ENCODE assay signal across 30 cellular contexts in genomic region chr9:135169709-135170226, GRCh38.
"Had no signal": no experiment of that assay in that cellular context is flagged by ENCODE, and none has a peak within 500 bp of the region (broad histone marks: within the 10 kb centered on the region; RNA-seq: fewer than 3 reads in every experiment).

No MANE protein-coding gene starts in this region.

- H3K9me3 ChIP-seq: ascending aorta, body of pancreas, SJCRH30, SK-N-SH had no signal

- H3K4me3 ChIP-seq: ascending aorta, body of pancreas, cardiac muscle cell, SJCRH30 had no signal

- DNase-seq: activated CD4-positive, alpha-beta T cell treated with anti-CD3 and anti-CD28 coated beads for 4 hours; activated CD8-positive, alpha-beta memory T cell treated with anti-CD3 and anti-CD28 coated beads, Interleukin-2, amount 50 U/mL, for 4 hours; activated CD8-positive, alpha-beta T cell treated with anti-CD3 and anti-CD28 coated beads for 36 hours; activated effector memory CD4-positive, alpha-beta T cell treated with Interleukin-2 at 50 U/mL for 16 hours; activated naive CD4-positive, alpha-beta T cell; activated T-cell treated with anti-CD3 and anti-CD28 coated beads, Interleukin-2, amount 50 U/mL, for 24 hours; body of pancreas; NCI-H1092; NCI-H1417; NCI-H2029; NCI-H2107; NCI-H2171 treated with DMSO at 0.1 percent for 48 hours; NCI-H226; NCI-H526; NCI-H774; NK-92 treated with Interleukin-12 subunit alpha and Interleukin-12 subunit beta, amount 100 ng/mL, for 24 hours; OCI-M1; RPMI8226; SK-N-SH; T-helper 1 cell; WERI-Rb-1 had no signal

- H3K4me1 ChIP-seq: ascending aorta, SJCRH30 had no signal

- H3K9me3 Mint-ChIP-seq: activated CD8-positive, alpha-beta T cell treated with anti-CD3 and anti-CD28 coated beads for 36 hours; activated naive CD4-positive, alpha-beta T cell treated with anti-CD3 and anti-CD28 coated beads, Interleukin-2, amount 50 U/mL, for 24 hours; activated T-cell treated with anti-CD3 and anti-CD28 coated beads, Interleukin-2, amount 50 U/mL, for 24 hours; activated T-helper 1 cell treated with anti-CD3 and anti-CD28 coated beads, Interleukin-12 subunit alpha, Interleukin-12 subunit beta, Interleukin-2, Interleukin-4 antibody, amounts not matched to agents 30 ng/mL and 10 ng/mL and 1 ng/mL, durations not matched to agents 14 hours and 24 hours and 36 hours had no signal

- H3K27ac ChIP-seq: ascending aorta, body of pancreas, cardiac muscle cell, KMS-11, SJCRH30, WERI-Rb-1 had no signal

- H3K27me3 Mint-ChIP-seq: activated CD8-positive, alpha-beta T cell treated with anti-CD3 and anti-CD28 coated beads for 36 hours; activated naive CD4-positive, alpha-beta T cell treated with anti-CD3 and anti-CD28 coated beads, Interleukin-2, amount 50 U/mL, for 24 hours had no signal

- ATAC-seq: activated CD4-positive, CD25-positive, alpha-beta regulatory T cell treated with anti-CD3 and anti-CD28 coated beads, Interleukin-2, amount 50 U/mL, for 24 hours; activated CD8-positive, alpha-beta T cell treated with anti-CD3 and anti-CD28 coated beads for 36 hours; Panc1; Right ventricle myocardium inferior had no signal

- H3K4me2 ChIP-seq: KMS-11, SK-N-SH had no signal

- H3K27me3 ChIP-seq: ascending aorta, body of pancreas, cardiac muscle cell had no signal

- H3K4me3 Mint-ChIP-seq: activated CD8-positive, alpha-beta T cell treated with anti-CD3 and anti-CD28 coated beads for 36 hours; activated naive CD4-positive, alpha-beta T cell treated with anti-CD3 and anti-CD28 coated beads, Interleukin-2, amount 50 U/mL, for 24 hours; activated T-cell treated with anti-CD3 and anti-CD28 coated beads, Interleukin-2, amount 50 U/mL, for 24 hours; activated T-helper 1 cell treated with anti-CD3 and anti-CD28 coated beads, Interleukin-12 subunit alpha, Interleukin-12 subunit beta, Interleukin-2, Interleukin-4 antibody, amounts not matched to agents 30 ng/mL and 10 ng/mL and 1 ng/mL, durations not matched to agents 14 hours and 24 hours and 36 hours had no signal

- H3K4me1 Mint-ChIP-seq: activated naive CD4-positive, alpha-beta T cell treated with anti-CD3 and anti-CD28 coated beads, Interleukin-2, amount 50 U/mL, for 24 hours had no signal

- H3K36me3 ChIP-seq: ascending aorta, cardiac muscle cell, SJCRH30, WERI-Rb-1 had no signal

- H3K9ac ChIP-seq: KMS-11, SK-N-SH had no signal

- H3K36me3 Mint-ChIP-seq: activated naive CD4-positive, alpha-beta T cell treated with anti-CD3 and anti-CD28 coated beads, Interleukin-2, amount 50 U/mL, for 24 hours had no signal

- H3K27ac Mint-ChIP-seq: activated CD8-positive, alpha-beta T cell treated with anti-CD3 and anti-CD28 coated beads for 36 hours; activated naive CD4-positive, alpha-beta T cell treated with anti-CD3 and anti-CD28 coated beads, Interleukin-2, amount 50 U/mL, for 24 hours; activated T-cell treated with anti-CD3 and anti-CD28 coated beads, Interleukin-2, amount 50 U/mL, for 24 hours; activated T-helper 1 cell treated with anti-CD3 and anti-CD28 coated beads, Interleukin-12 subunit alpha, Interleukin-12 subunit beta, Interleukin-2, Interleukin-4 antibody, amounts not matched to agents 30 ng/mL and 10 ng/mL and 1 ng/mL, durations not matched to agents 14 hours and 24 hours and 36 hours had no signal
